ENCODE assay signal across 22 cellular contexts in the genomic region with DNA sequence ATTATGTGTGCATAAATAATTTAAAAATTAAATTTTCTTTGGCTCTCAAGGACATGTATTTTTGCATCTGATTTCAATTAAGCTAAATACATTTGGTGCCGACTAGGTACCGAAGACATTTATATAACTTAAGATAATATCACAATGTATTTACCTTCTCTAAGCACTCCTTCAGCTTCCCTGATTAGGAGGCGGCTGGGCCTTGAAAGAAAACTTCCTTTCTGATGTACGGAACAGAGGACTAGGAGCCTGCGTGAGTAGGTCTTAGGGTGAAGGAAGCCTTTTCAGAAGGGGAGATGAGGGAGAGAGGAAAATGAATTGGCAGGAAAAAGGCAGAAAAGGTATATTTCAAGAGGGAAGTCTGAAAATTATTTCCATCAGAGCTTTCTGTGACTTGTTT. TPM values are rescaled to one million over a fixed set of nuclear protein-coding genes. Genes with fewer than 3 reads are reported as not detected.
DNase-seq lines count a peak whose midpoint lies in the region; ATAC-seq, FAIRE-seq and TF ChIP-seq lines count a peak whose summit lies in the region.
"Had no signal": no experiment of that assay in that cellular context is flagged by ENCODE, and none has a peak within 500 bp of the region (broad histone marks: within the 10 kb centered on the region; RNA-seq: fewer than 3 reads in every experiment).

No MANE protein-coding gene starts in this region.

- H3K27ac Mint-ChIP-seq in naive B cell: peak overlapping the region; percentile 98 to 100 (median 99)
- H3K27ac Mint-ChIP-seq: activated CD4-positive, alpha-beta T cell treated with anti-CD3 and anti-CD28 coated beads, Interleukin-2, amount 10 ng/mL, durations not matched to agents 7 days and 5 days; CD4-positive, alpha-beta T cell had no signal

- no peaks in the 10 kb centered on the region for H3K27me3 ChIP-seq in RWPE2 (ENCODE audit: insufficient read depth, poor library complexity, severe bottlenecking)
- H3K27me3 ChIP-seq: tibial nerve had no signal

- no peaks in the 10 kb centered on the region for H3K36me3 ChIP-seq in RWPE2 (ENCODE audit: low read depth)
- H3K36me3 ChIP-seq: tibial nerve had no signal

- TF ChIP-seq CTCF in 22Rv1 (IDR thresholded peaks at IDR 0.05) (no peak), RWPE2 (IDR thresholded peaks at IDR 0.05; ENCODE audit: poor library complexity, severe bottlenecking) (no peak)

- TF ChIP-seq POLR2A in GM12892 (IDR thresholded peaks at IDR 0.05; ENCODE audit: low read depth, low read length) (no peak), erythroblast (IDR thresholded peaks at IDR 0.05; ENCODE audit: low read length) (no peak)

- no peak for ATAC-seq in RWPE2 (ENCODE audit: low read depth)
- no peak for ATAC-seq in naive B cell (ENCODE audit: low read depth in 2 of 2)
- no peak for ATAC-seq in HG03521 (IDR thresholded peaks at IDR 0.05; ENCODE audit: unreplicated experiment)

- H3K27ac ChIP-seq in 22Rv1: peak overlapping the region; percentile 71
- H3K27ac ChIP-seq in RWPE2 (ENCODE audit: poor library complexity, severe bottlenecking): peak overlapping the region; percentile 58

- H3K9me3 ChIP-seq in RWPE2 (ENCODE audit: severe bottlenecking): no peaks in the 10 kb centered on the region
- H3K9me3 ChIP-seq: tibial nerve had no signal

- H3K9me3 Mint-ChIP-seq in naive B cell: no peaks in the 10 kb centered on the region
- H3K9me3 Mint-ChIP-seq: activated CD4-positive, alpha-beta T cell treated with anti-CD3 and anti-CD28 coated beads, Interleukin-2, amount 10 ng/mL, durations not matched to agents 7 days and 5 days; CD4-positive, alpha-beta T cell had no signal

- H3K36me3 Mint-ChIP-seq in naive B cell: no peaks in the 10 kb centered on the region

- peak; percentile 14 for FAIRE-seq in GM12892 (lab: Jason Lieb, UNC)
- FAIRE-seq: bronchial epithelial cell, H1, HTR-8/SVneo had no signal

- peaks cover 32 to 75% (median 46%) of the 10 kb centered on the region in 3 donors for H3K4me1 Mint-ChIP-seq in naive B cell
- H3K4me1 Mint-ChIP-seq: activated CD4-positive, alpha-beta T cell treated with anti-CD3 and anti-CD28 coated beads, Interleukin-2, amount 10 ng/mL, durations not matched to agents 7 days and 5 days had no signal

- peak overlapping the region; percentile 16 to 90 (median 78) for H3K4me3 Mint-ChIP-seq in naive B cell
- H3K4me3 Mint-ChIP-seq: activated CD4-positive, alpha-beta T cell treated with anti-CD3 and anti-CD28 coated beads, Interleukin-2, amount 10 ng/mL, durations not matched to agents 7 days and 5 days; CD4-positive, alpha-beta T cell had no signal

- H3K4me3 ChIP-seq in RWPE2 (ENCODE audit: severe bottlenecking): no peak overlapping the region
- H3K4me3 ChIP-seq: lung, tibial nerve had no signal

- H3K27me3 Mint-ChIP-seq in naive B cell: no peaks in the 10 kb centered on the region
- H3K27me3 Mint-ChIP-seq: activated CD4-positive, alpha-beta T cell treated with anti-CD3 and anti-CD28 coated beads, Interleukin-2, amount 10 ng/mL, durations not matched to agents 7 days and 5 days; CD4-positive, alpha-beta T cell had no signal

- DNase-seq in GM12892 (ENCODE audit: insufficient read length) (no peak), RWPE2 (ENCODE audit: low spot score) (no peak), naive B cell (no peak), MV-4-11 (lab: John Stamatoyannopoulos, UW) (no peak), erythroblast (lab: John Stamatoyannopoulos, UW) (no peak)
- no peak for DNase-seq in activated CD4-positive, CD25-positive, alpha-beta regulatory T cell (lab: John Stamatoyannopoulos, UW)
- DNase-seq: activated CD4-positive, alpha-beta T cell treated with anti-CD3 and anti-CD28 coated beads, Interleukin-2, amount 10 ng/mL, durations not matched to agents 7 days and 5 days; activated CD8-positive, alpha-beta memory T cell treated with anti-CD3 and anti-CD28 coated beads, Interleukin-2, amount 50 U/mL, for 4 hours; activated effector memory CD4-positive, alpha-beta T cell treated with Interleukin-2 at 50 U/mL for 16 hours; foreskin fibroblast; GF-D8; islet precursor cell; NCI-H2081 treated with DMSO at 0.1 percent for 48 hours; T-helper 1 cell had no signal

- H3K4me1 ChIP-seq in RWPE2 (ENCODE audit: insufficient read depth, poor library complexity, severe bottlenecking): peaks cover 13% of the 10 kb centered on the region

RNA-seq across cellular contexts. Expression of gene DDX6, which starts 28.7 kb away (rescaled TPM):
- 51.2 TPM for polyA plus RNA-seq in GM12892 (2012; ENCODE audit: missing spikeins)
- 100 to 1,000 TPM in 5 of 6 donors, 10 to 100 TPM in 1; 71.3 to 140 (median 124) TPM for polyA plus RNA-seq in naive B cell (ENCODE audit: low read depth in 6 of 6)
